Comparison of ENCODE assay signal across 8 cellular contexts in genomic region chr19:12996542-12997094, GRCh38. TPM values are rescaled to one million over a fixed set of nuclear protein-coding genes. Genes with fewer than 3 reads are reported as not detected.
DNase-seq lines count a peak whose midpoint lies in the region; ATAC-seq, FAIRE-seq and TF ChIP-seq lines count a peak whose summit lies in the region.

No MANE protein-coding gene starts in this region.

- no peak overlapping the region for H3K4ac ChIP-seq in H1 (replicated peaks; ENCODE audit: insufficient read length, low read depth, low read length)

- H2AFZ ChIP-seq in Loucy (ENCODE audit: low read length): no peak overlapping the region
- no peak overlapping the region for H2AFZ ChIP-seq in H1 (ENCODE audit: low read length)

- H3K4me3 ChIP-seq in AG04450 (ENCODE audit: low read depth, low read length): peak overlapping the region; percentile 89
- H3K4me3 ChIP-seq in Loucy (ENCODE audit: low read length, poor library complexity, severe bottlenecking): no peak overlapping the region
- H3K4me3 ChIP-seq in H1 (ENCODE audit: extremely low read depth in 1 of 4, insufficient read depth in 2 of 4, low read depth in 3 of 4, low read length in 4 of 4): peak overlapping the region in 1 of 4 experiments; percentile 50; a peak in 2 of 8 replicates
- H3K4me3 ChIP-seq in muscle layer of duodenum (ENCODE audit: low read depth in 1 of 2, low read length in 2 of 2): peak overlapping the region; percentile 59 to 89

- no peak overlapping the region for H4K5ac ChIP-seq in H1 (ENCODE audit: insufficient read length, low read depth, low read length)

- H2BK5ac ChIP-seq in H1 (ENCODE audit: low read depth, low read length): no peak overlapping the region; the same call in 1 of the 2 replicates

- no peak for TF ChIP-seq EP300 in H1 (IDR thresholded peaks at IDR 0.05; ENCODE audit: borderline replicate concordance in 1 of 2, low read depth in 2 of 2, low read length in 2 of 2)

- peak overlapping the region; percentile 51 for H3K4me2 ChIP-seq in Loucy (ENCODE audit: low read depth, low read length, poor library complexity, severe bottlenecking)
- peak overlapping the region; percentile 49 to 78; a peak in 3 of 4 replicates for H3K4me2 ChIP-seq in H1 (ENCODE audit: insufficient read depth in 1 of 2, low read depth in 2 of 2, low read length in 2 of 2)

- WGBS in H1 (ENCODE audit: extremely low coverage in 1 of 2, insufficient coverage in 1 of 2, insufficient read length in 1 of 2, insufficient replicate concordance in 2 of 2, low coverage in 1 of 2, low lambda C conversion rate in 2 of 2, missing lambda C conversion rate in 1 of 2), 2 experiments: 16% methylated on average over 21 of the region's 42 CpGs; no CpG with 5 or more reads in 1 of the 2 experiments

- no peak overlapping the region for H2BK120ac ChIP-seq in H1 (replicated peaks; ENCODE audit: low read depth, low read length)

- H3K14ac ChIP-seq in H1 (ENCODE audit: insufficient read length): no peak overlapping the region

- no peak overlapping the region for H3K23ac ChIP-seq in H1 (ENCODE audit: insufficient read length)

- TF ChIP-seq RAD21 in H1 (IDR thresholded peaks at IDR 0.05 in 1 of 2, conservative IDR thresholded peaks at IDR 0.05 in 1 of 2; ENCODE audit: low read depth in 2 of 2, low read length in 2 of 2): 0 out of 4 replicates have a peak, but pooled peaks of 1 of the 2 experiments have one; percentile 7

- H2BK12ac ChIP-seq in H1 (ENCODE audit: low read depth, low read length): no peak overlapping the region; the same call in 1 of the 2 replicates

- no peaks in the 10 kb centered on the region for H3K79me2 ChIP-seq in Loucy (ENCODE audit: insufficient read depth, low read length)
- H3K79me2 ChIP-seq in H1 (ENCODE audit: control insufficient read depth in 1 of 2, insufficient read depth in 2 of 2, low read length in 2 of 2): no peaks in the 10 kb centered on the region

- H2BK20ac ChIP-seq in H1 (ENCODE audit: low read length): no peak overlapping the region

- H3K18ac ChIP-seq in H1 (ENCODE audit: extremely low read depth, low read length): no peak overlapping the region

- H4K20me1 ChIP-seq in Loucy (ENCODE audit: insufficient read depth, low read length, poor library complexity, severe bottlenecking) (no peaks in the 10 kb centered on the region), H1 (replicated peaks in 1 of 2; ENCODE audit: control insufficient read depth in 1 of 2, insufficient read depth in 2 of 2, low read length in 2 of 2) (peaks cover 10 to 23% of the 10 kb centered on the region in 2 experiments)

- peak overlapping the region; percentile 35; the same call in 1 of the 2 replicates for H4K8ac ChIP-seq in H1 (ENCODE audit: extremely low read depth, insufficient read depth, low read length)

- H3K9me3 ChIP-seq in AG04450 (ENCODE audit: control insufficient read depth, insufficient read depth, low read length) (no peaks in the 10 kb centered on the region; the same call in 1 of the 2 replicates), Loucy (ENCODE audit: insufficient read depth, low read depth, low read length) (no peaks in the 10 kb centered on the region), H1 (ENCODE audit: insufficient read depth in 2 of 2, low read depth in 1 of 2, low read length in 1 of 2) (no peaks in the 10 kb centered on the region), muscle layer of duodenum (ENCODE audit: control insufficient read depth in 1 of 2, low read length in 2 of 2) (no peaks in the 10 kb centered on the region)

- H3K36me3 ChIP-seq in Loucy (ENCODE audit: insufficient read depth, low read length) (no peaks in the 10 kb centered on the region), H1 (ENCODE audit: control insufficient read depth in 2 of 4, insufficient read depth in 4 of 4, low read length in 3 of 4) (peaks cover 0 to 8% (median 0%) of the 10 kb centered on the region in 4 experiments; a peak in 1 of 8 replicates), muscle layer of duodenum (ENCODE audit: control insufficient read depth in 1 of 2, insufficient read depth in 2 of 2, low read length in 2 of 2) (peaks cover 0 to 4% of the 10 kb centered on the region in 2 donors)

- TF ChIP-seq CTCF in AG04450 (IDR thresholded peaks at IDR 0.05; ENCODE audit: low read depth, low read length) (no peak), Loucy (conservative IDR thresholded peaks at IDR 0.05; ENCODE audit: low read length) (no peak), H1 (IDR thresholded peaks at IDR 0.05; ENCODE audit: control extremely low read depth in 1 of 3, insufficient read depth in 1 of 3, low read depth in 1 of 3, low read length in 3 of 3) (peak in 2 of 3 experiments; percentile 16 to 45; a peak in 3 of 4 replicates)

- TF ChIP-seq POLR2A in H1 (IDR thresholded peaks at IDR 0.05; ENCODE audit: control extremely low read depth in 1 of 2, low read depth in 2 of 2, low read length in 2 of 2): no peak

- H3K56ac ChIP-seq in H1 (replicated peaks; ENCODE audit: insufficient read length, low read depth, low read length): no peak overlapping the region

- H3K9ac ChIP-seq in Loucy (ENCODE audit: low read depth, low read length, poor library complexity, severe bottlenecking) (no peak overlapping the region), H1 (replicated peaks in 1 of 4; ENCODE audit: extremely low read depth in 1 of 4, low read depth in 3 of 4, low read length in 3 of 4) (no peak overlapping the region)

- no peak overlapping the region for H2AK5ac ChIP-seq in H1 (ENCODE audit: low read depth, low read length)

- no peak overlapping the region for H4K91ac ChIP-seq in H1 (replicated peaks; ENCODE audit: insufficient read length, low read length)

- POLR2A ChIA-PET in AG04450 (lab: Yijun Ruan, JAX): no interaction called here
- POLR2A ChIA-PET in H1 (lab: Charles Lee; ENCODE audit: partially characterized antibody): interaction anchor here (0.9 kb wide), 1 partner anchor 12 kb away, joined by 3 read pairs; no protein-coding TSS in a partner anchor

- no peak for DNase-seq in AG04450 (ENCODE audit: low read depth, low spot score)
- DNase-seq in H1 (ENCODE audit: low read depth in 1 of 2, low spot score in 2 of 2): peak in 1 of 2 experiments; percentile 81
- no peak for DNase-seq in activated CD8-positive, alpha-beta memory T cell treated with anti-CD3 and anti-CD28 coated beads, Interleukin-2, amount 50 U/mL, for 4 hours
- DNase-seq in stimulated activated CD4-positive, alpha-beta T cell treated with anti-CD3 and anti-CD28 coated beads, Interleukin-4, amount 100 ng/mL, for 24 hours: no peak
- no peak for DNase-seq in NCI-H748 (lab: John Stamatoyannopoulos, UW; ENCODE audit: unreplicated experiment)

- H3K79me1 ChIP-seq in H1 (ENCODE audit: low read depth, low read length): peaks cover 3% of the 10 kb centered on the region; the same call in 1 of the 2 replicates

- H3K27me3 ChIP-seq in AG04450 (ENCODE audit: control insufficient read depth, insufficient read depth, low read length) (no peaks in the 10 kb centered on the region), Loucy (ENCODE audit: insufficient read depth, low read length, poor library complexity, severe bottlenecking) (no peaks in the 10 kb centered on the region), H1 (replicated peaks in 1 of 4; ENCODE audit: control insufficient read depth in 3 of 4, extremely low read depth in 1 of 4, insufficient read depth in 3 of 4, low read length in 3 of 4) (peaks cover 53 to 91% (median 80%) of the 10 kb centered on the region in 4 experiments), muscle layer of duodenum (ENCODE audit: low read depth, low read length) (no peaks in the 10 kb centered on the region)

- H3K27ac ChIP-seq in AG04450 (ENCODE audit: low read depth, low read length): no peak overlapping the region
- no peak overlapping the region for H3K27ac ChIP-seq in H1 (ENCODE audit: low read depth, low read length)
- H3K27ac ChIP-seq in muscle layer of duodenum (ENCODE audit: low read length): no peak overlapping the region

- H3K23me2 ChIP-seq in H1 (ENCODE audit: low read depth, low read length): peaks cover 6% of the 10 kb centered on the region; the same call in 1 of the 2 replicates

- no peaks in the 10 kb centered on the region for H3K9me2 ChIP-seq in Loucy (replicated peaks; ENCODE audit: low read depth, low read length)

- CTCF ChIA-PET in AG04450 (lab: Charles Lee): interaction anchor here (1.1 kb wide), 1 partner anchor 65 kb away, joined by 6 read pairs; no protein-coding TSS in a partner anchor
- CTCF ChIA-PET in H1 (lab: Charles Lee; ENCODE audit: partially characterized antibody): interaction anchor here (0.6 to 4.7 kb wide), 6 partner anchors 9 to 93 kb away, joined by 3 to 23 read pairs (median 4); no protein-coding TSS in a partner anchor

- H3K4me1 ChIP-seq in Loucy (ENCODE audit: insufficient read depth, low read length, poor library complexity, severe bottlenecking): peaks cover 6% of the 10 kb centered on the region
- H3K4me1 ChIP-seq in H1 (replicated peaks in 1 of 4; ENCODE audit: control insufficient read depth in 3 of 4, insufficient read depth in 4 of 4, low read length in 3 of 4): peaks cover 0 to 10% (median 6%) of the 10 kb centered on the region in 4 experiments; a peak in 5 of 7 replicates
- peaks cover 0 to 38% of the 10 kb centered on the region in 2 donors for H3K4me1 ChIP-seq in muscle layer of duodenum (ENCODE audit: control insufficient read depth in 1 of 2, insufficient read depth in 2 of 2, low read length in 2 of 2)

- FAIRE-seq in H1 (lab: Jason Lieb, UNC): no peak

- no peak for ATAC-seq in HG02623 (IDR thresholded peaks at IDR 0.05; ENCODE audit: unreplicated experiment)

- H2BK15ac ChIP-seq in H1 (ENCODE audit: low read length): peak overlapping the region; percentile 88; the same call in 1 of the 2 replicates

- no peaks in the 10 kb centered on the region for H3F3A ChIP-seq in Loucy (ENCODE audit: low read depth)

RNA-seq across cellular contexts. Expression of gene NFIX, which starts 1.3 kb away (rescaled TPM):
- polyA plus RNA-seq in AG04450 (2011; rRNA removed) (15.1 and 22.3 TPM in 2 replicates), H1 (2011; rRNA removed) (0.03 and 0.08 TPM in 2 replicates)
- polyA minus RNA-seq in AG04450 (2011; rRNA and poly(A)+ RNA removed): 32.8 and 33.9 TPM in 2 replicates
- 0.20 and 0.27 TPM in 2 replicates for total RNA-seq in H1 (2021; fragmentation: NEBNext Ultra II Directional; extraction: Animal tissue kit (Norgen Biotek cat#: 25700))
- polyA plus RNA-seq in H1 (2011; cell fraction: cytosol; rRNA removed): 0.05 TPM
- 0.14 TPM for polyA plus RNA-seq in H1 (2011; cell fraction: nucleus; rRNA removed)
- 0.09 to 0.22 TPM (median 0.12 TPM) in 3 of 4 replicates, not detected in the other for polyA plus RNA-seq in H1 (2012, experiment 1 of 2)
- polyA plus RNA-seq in H1 (2012, experiment 2 of 2): 0.07 TPM
- polyA plus RNA-seq in H1 (2013, experiment 1 of 2): 0.26 TPM
- polyA plus RNA-seq in H1 (2013, experiment 2 of 2): 0.18 TPM
- polyA minus RNA-seq in H1 (2011; rRNA and poly(A)+ RNA removed): 0.02 and 0.13 TPM in 2 replicates
- polyA minus RNA-seq in H1 (2011; cell fraction: cytosol; rRNA and poly(A)+ RNA removed): not detected
- polyA minus RNA-seq in H1 (2011; cell fraction: nucleus; rRNA and poly(A)+ RNA removed): 0.40 TPM

RNA-seq across cellular contexts. Expression of gene DAND5, which starts 27.2 kb away (rescaled TPM):
- polyA plus RNA-seq in AG04450 (2011; rRNA removed): not detected in 2 replicates
- not detected in 2 replicates for polyA minus RNA-seq in AG04450 (2011; rRNA and poly(A)+ RNA removed)
- total RNA-seq in H1 (2021; fragmentation: NEBNext Ultra II Directional; extraction: Animal tissue kit (Norgen Biotek cat#: 25700)): 0.17 and 0.25 TPM in 2 replicates
- polyA plus RNA-seq in H1 (2011; rRNA removed): 0.13 and 0.14 TPM in 2 replicates
- 0.23 TPM for polyA plus RNA-seq in H1 (2011; cell fraction: cytosol; rRNA removed)
- polyA plus RNA-seq in H1 (2011; cell fraction: nucleus; rRNA removed): 0.29 TPM
- polyA plus RNA-seq in H1 (2012, experiment 1 of 2): 0.25 to 0.41 TPM (median 0.35 TPM) in 4 replicates
- polyA plus RNA-seq in H1 (2012, experiment 2 of 2): not detected
- polyA plus RNA-seq in H1 (2013, experiment 1 of 2): 0.20 TPM
- polyA plus RNA-seq in H1 (2013, experiment 2 of 2): 0.18 TPM
- polyA minus RNA-seq in H1 (2011; rRNA and poly(A)+ RNA removed): 0.32 TPM in 2 replicates
- polyA minus RNA-seq in H1 (2011; cell fraction: cytosol; rRNA and poly(A)+ RNA removed): not detected
- not detected for polyA minus RNA-seq in H1 (2011; cell fraction: nucleus; rRNA and poly(A)+ RNA removed)

RNA-seq across cellular contexts. Expression of gene GADD45GIP1, which starts 39.6 kb away (rescaled TPM):
- polyA plus RNA-seq in AG04450 (2011; rRNA removed) (31.6 and 35.1 TPM in 2 replicates), H1 (2011; rRNA removed) (42.6 and 58.5 TPM in 2 replicates)
- 8.0 and 9.4 TPM in 2 replicates for polyA minus RNA-seq in AG04450 (2011; rRNA and poly(A)+ RNA removed)
- 42.2 and 45.5 TPM in 2 replicates for total RNA-seq in H1 (2021; fragmentation: NEBNext Ultra II Directional; extraction: Animal tissue kit (Norgen Biotek cat#: 25700))
- polyA plus RNA-seq in H1 (2011; cell fraction: cytosol; rRNA removed): 69.9 TPM
- polyA plus RNA-seq in H1 (2011; cell fraction: nucleus; rRNA removed): 48.3 TPM
- polyA plus RNA-seq in H1 (2012, experiment 1 of 2): 29.8 to 63.8 TPM (median 59.7 TPM) in 4 replicates
- 33.7 TPM for polyA plus RNA-seq in H1 (2012, experiment 2 of 2)
- 51.0 TPM for polyA plus RNA-seq in H1 (2013, experiment 1 of 2)
- polyA plus RNA-seq in H1 (2013, experiment 2 of 2): 51.7 TPM
- 3.9 and 4.2 TPM in 2 replicates for polyA minus RNA-seq in H1 (2011; rRNA and poly(A)+ RNA removed)
- 18.5 TPM for polyA minus RNA-seq in H1 (2011; cell fraction: cytosol; rRNA and poly(A)+ RNA removed)
- 9.9 TPM for polyA minus RNA-seq in H1 (2011; cell fraction: nucleus; rRNA and poly(A)+ RNA removed)

RNA-seq across cellular contexts. Expression of gene RAD23A, which starts 51.0 kb away (rescaled TPM):
- polyA plus RNA-seq in AG04450 (2011; rRNA removed) (36.2 and 41.4 TPM in 2 replicates), H1 (2011; rRNA removed) (40.0 and 80.1 TPM in 2 replicates)
- 34.1 and 41.5 TPM in 2 replicates for polyA minus RNA-seq in AG04450 (2011; rRNA and poly(A)+ RNA removed)
- total RNA-seq in H1 (2021; fragmentation: NEBNext Ultra II Directional; extraction: Animal tissue kit (Norgen Biotek cat#: 25700)): 73.3 and 76.1 TPM in 2 replicates
- polyA plus RNA-seq in H1 (2011; cell fraction: cytosol; rRNA removed): 55.5 TPM
- 103 TPM for polyA plus RNA-seq in H1 (2011; cell fraction: nucleus; rRNA removed)
- 80.4 to 113 TPM (median 97.5 TPM) in 4 replicates for polyA plus RNA-seq in H1 (2012, experiment 1 of 2)
- 81.2 TPM for polyA plus RNA-seq in H1 (2012, experiment 2 of 2)
- 109 TPM for polyA plus RNA-seq in H1 (2013, experiment 1 of 2)
- polyA plus RNA-seq in H1 (2013, experiment 2 of 2): 104 TPM
- 20.4 and 29.3 TPM in 2 replicates for polyA minus RNA-seq in H1 (2011; rRNA and poly(A)+ RNA removed)
- 60.7 TPM for polyA minus RNA-seq in H1 (2011; cell fraction: cytosol; rRNA and poly(A)+ RNA removed)
- 34.6 TPM for polyA minus RNA-seq in H1 (2011; cell fraction: nucleus; rRNA and poly(A)+ RNA removed)

RNA-seq across cellular contexts. Expression of gene CALR, which starts 58.2 kb away (rescaled TPM):
- polyA plus RNA-seq in AG04450 (2011; rRNA removed) (1,597 and 1,650 TPM in 2 replicates), H1 (2011; rRNA removed) (418 and 591 TPM in 2 replicates)
- polyA minus RNA-seq in AG04450 (2011; rRNA and poly(A)+ RNA removed): 1,727 and 1,897 TPM in 2 replicates
- 1,155 and 1,177 TPM in 2 replicates for total RNA-seq in H1 (2021; fragmentation: NEBNext Ultra II Directional; extraction: Animal tissue kit (Norgen Biotek cat#: 25700))
- 688 TPM for polyA plus RNA-seq in H1 (2011; cell fraction: cytosol; rRNA removed)
- 550 TPM for polyA plus RNA-seq in H1 (2011; cell fraction: nucleus; rRNA removed)
- polyA plus RNA-seq in H1 (2012, experiment 1 of 2): 1,095 to 1,152 TPM (median 1,124 TPM) in 4 replicates
- 936 TPM for polyA plus RNA-seq in H1 (2012, experiment 2 of 2)
- polyA plus RNA-seq in H1 (2013, experiment 1 of 2): 1,404 TPM
- 1,687 TPM for polyA plus RNA-seq in H1 (2013, experiment 2 of 2)
- 818 and 963 TPM in 2 replicates for polyA minus RNA-seq in H1 (2011; rRNA and poly(A)+ RNA removed)
- 466 TPM for polyA minus RNA-seq in H1 (2011; cell fraction: cytosol; rRNA and poly(A)+ RNA removed)
- 318 TPM for polyA minus RNA-seq in H1 (2011; cell fraction: nucleus; rRNA and poly(A)+ RNA removed)

Comparison
In these comparisons a context has a peak if more than half of its experiments do, and no peak if none do; other contexts are left out.
1. CTCF ChIP-seq: peak in H1 (2 of 3); none in AG04450 (single experiment) and Loucy (single experiment).
2. RNA of gene NFIX, which starts 1.3 kb away (polyA plus RNA-seq): 15.1 to 22.3 TPM in AG04450; 0.03 to 0.26 TPM in H1; every median in the first group is over 10 times any median in the second.